Comparison of ENCODE assay signal across 16 cellular contexts in genomic region chr2:53317863-53318262, GRCh38.
"Had no signal": no experiment of that assay in that cellular context is flagged by ENCODE, and none has a peak within 500 bp of the region (broad histone marks: within the 10 kb centered on the region; RNA-seq: fewer than 3 reads in every experiment).

No MANE protein-coding gene starts in this region.

- DNase-seq: activated B cell treated with CpG ODN at 0.5 μM for 24 hours; activated CD4-positive, alpha-beta T cell treated with anti-CD3 and anti-CD28 coated beads for 48 hours; activated CD8-positive, alpha-beta memory T cell treated with anti-CD3 and anti-CD28 coated beads, Interleukin-2, amount 50 U/mL, for 48 hours; activated CD8-positive, alpha-beta T cell treated with anti-CD3 and anti-CD28 coated beads, Interleukin-2, amount 10 ng/mL, durations not matched to agents 7 days and 5 days; activated gamma-delta T cell; activated T-cell treated with anti-CD3 and anti-CD28 coated beads, Interleukin-2, amount 50 U/mL, for 72 hours; amniotic stem cell; body of pancreas; central memory CD4-positive, alpha-beta T cell; colonic mucosa; hippocampal formation; stimulated activated naive CD8-positive, alpha-beta T cell treated with anti-CD3 and anti-CD28 coated beads, Interleukin-15, amount 100 ng/mL, for 72 hours; T-helper 17 cell had no signal

- ATAC-seq: activated CD8-positive, alpha-beta T cell treated with anti-CD3 and anti-CD28 coated beads, Interleukin-2, amount 10 ng/mL, durations not matched to agents 7 days and 5 days; activated T-cell treated with anti-CD3 and anti-CD28 coated beads, Interleukin-2, amount 50 U/mL, for 72 hours; body of pancreas; esophagus mucosa; sciatic nerve; stimulated activated naive CD8-positive, alpha-beta T cell treated with anti-CD3 and anti-CD28 coated beads, Interleukin-15, amount 100 ng/mL, for 72 hours; T-helper 17 cell had no signal

- FAIRE-seq: endometrium had no signal
